ENCODE assay signal across 10 cellular contexts in genomic region chr3:174355505-174355904, GRCh38.
DNase-seq lines count a peak whose midpoint lies in the region; ATAC-seq and TF ChIP-seq lines count a peak whose summit lies in the region.
"Had no signal": no experiment of that assay in that cellular context is flagged by ENCODE, and none has a peak within 500 bp of the region (broad histone marks: within the 10 kb centered on the region; RNA-seq: fewer than 3 reads in every experiment).

No MANE protein-coding gene starts in this region.

- no peak overlapping the region for H3K4ac ChIP-seq in H9 (ENCODE audit: low read depth, low read length)

- no peak for DNase-seq in AG04449 (ENCODE audit: low read depth, low spot score)
- no peak for DNase-seq in H9
- DNase-seq in NCI-H748 treated with DMSO at 0.1 percent for 48 hours (lab: John Stamatoyannopoulos, UW): peak; percentile 4
- peak in 1 of 2 donors; percentile 48 for DNase-seq in foreskin fibroblast
- DNase-seq in hypothalamus (lab: John Stamatoyannopoulos, UW): no peak
- no peak for DNase-seq in putamen (ENCODE audit: low spot score)
- DNase-seq: effector memory CD4-positive, alpha-beta T cell had no signal

- no peak overlapping the region for H2BK12ac ChIP-seq in H9 (ENCODE audit: insufficient read length, low read depth, low read length)

- H3K14ac ChIP-seq in H9 (ENCODE audit: insufficient read depth, low read length): no peak overlapping the region

- H3K79me1 ChIP-seq in H9 (ENCODE audit: insufficient read depth, low read depth, low read length, poor library complexity, severe bottlenecking): no peaks in the 10 kb centered on the region

- H3K9me3 ChIP-seq in H9 (ENCODE audit: control insufficient read depth, low read depth, low read length): no peaks in the 10 kb centered on the region

- no peak overlapping the region for H3K4me3 ChIP-seq in AG04449 (ENCODE audit: low read depth, low read length)
- H3K4me3 ChIP-seq in foreskin fibroblast (ENCODE audit: low read depth in 1 of 2, low read length in 2 of 2): no peak overlapping the region
- H3K4me3 ChIP-seq: SK-N-MC had no signal

- peaks cover 3 to 5% of the 10 kb centered on the region in 2 experiments; a peak in 3 of 5 replicates for H3K9me3 Mint-ChIP-seq in H9

- H3K23ac ChIP-seq in H9 (ENCODE audit: insufficient read length, low read depth, low read length): no peak overlapping the region

- CTCF ChIA-PET in AG04449 (lab: Yijun Ruan, JAX): interaction anchor here (0.8 to 1.1 kb wide), 3 partner anchors 8 to 17 kb away, joined by 3 to 4 read pairs (median 3); no protein-coding TSS in a partner anchor

- no peaks in the 10 kb centered on the region for H3K79me2 ChIP-seq in H9 (ENCODE audit: insufficient read depth, low read length)

- H3K4me1 ChIP-seq in H9 (ENCODE audit: insufficient read depth, low read length): no peaks in the 10 kb centered on the region

- no peak overlapping the region for H3K56ac ChIP-seq in H9 (ENCODE audit: insufficient read length, low read depth, low read length)

- peak overlapping the region in 2 of 3 experiments; percentile 65 to 72; a peak in 2 of 7 replicates for H3K27ac Mint-ChIP-seq in H9

- H3K4me2 ChIP-seq in H9 (ENCODE audit: insufficient read depth, insufficient read length, low read length): no peak overlapping the region

- no peaks in the 10 kb centered on the region for H3K27me3 Mint-ChIP-seq in H9 (ENCODE audit: low read depth)

- H4K91ac ChIP-seq in H9 (ENCODE audit: insufficient read length, low read depth, low read length): no peak overlapping the region

- no peak overlapping the region for H4K5ac ChIP-seq in H9 (ENCODE audit: insufficient read length, low read depth, low read length)

- H3K23me2 ChIP-seq in H9 (ENCODE audit: insufficient read length, low read depth, low read length, poor library complexity, severe bottlenecking): no peaks in the 10 kb centered on the region

- H4K8ac ChIP-seq in H9 (replicated peaks; ENCODE audit: insufficient read length, low read depth, low read length): no peak overlapping the region

- H3K18ac ChIP-seq in H9 (ENCODE audit: insufficient read length, low read depth, low read length): no peak overlapping the region

- H3K4me3 Mint-ChIP-seq in H9: no peak overlapping the region

- no peak overlapping the region for H2AFZ ChIP-seq in H9 (ENCODE audit: low read length)

- ATAC-seq in HG03460 (IDR thresholded peaks at IDR 0.05; ENCODE audit: unreplicated experiment): no peak
- no peak for ATAC-seq in GM18519 (IDR thresholded peaks at IDR 0.05; ENCODE audit: low FRiP score, unreplicated experiment)

- no peak overlapping the region for H2BK15ac ChIP-seq in H9 (ENCODE audit: low read depth, low read length)

- H3K27me3 ChIP-seq in H9 (ENCODE audit: insufficient read depth, low read length): no peaks in the 10 kb centered on the region

- no CpG with 5 or more reads among the region's 1 CpG for WGBS in H9 (ENCODE audit: extremely low coverage, insufficient read length, low lambda C conversion rate)

- H3T11ph ChIP-seq in H9 (ENCODE audit: low read length): no peak overlapping the region

- no peaks in the 10 kb centered on the region for H4K20me1 ChIP-seq in H9 (ENCODE audit: control insufficient read depth, insufficient read depth, insufficient read length)

- H2AK5ac ChIP-seq in H9 (ENCODE audit: insufficient read length, low read length): no peak overlapping the region

- peaks cover 0 to 5% (median 4%) of the 10 kb centered on the region in 3 experiments; a peak in 3 of 7 replicates for H3K36me3 Mint-ChIP-seq in H9 (ENCODE audit: insufficient read depth in 1 of 3, low read depth in 3 of 3)

- no peak overlapping the region for H2BK120ac ChIP-seq in H9 (ENCODE audit: low read depth, low read length, poor library complexity, severe bottlenecking)

- no peak overlapping the region for H3K9ac ChIP-seq in H9 (ENCODE audit: extremely low read depth, insufficient read length, low read length)

- H2BK20ac ChIP-seq in H9 (ENCODE audit: low read depth, low read length, poor library complexity, severe bottlenecking): no peak overlapping the region

- peak; percentile 7 for TF ChIP-seq CTCF in AG04449 (IDR thresholded peaks at IDR 0.05; ENCODE audit: insufficient read depth, low read length, missing control alignments)
- TF ChIP-seq CTCF in H9 (conservative IDR thresholded peaks at IDR 0.05): peak; percentile 73
- peak; percentile 24 for TF ChIP-seq CTCF in foreskin fibroblast (IDR thresholded peaks at IDR 0.05; ENCODE audit: low read depth, low read length)

- H3K4me1 Mint-ChIP-seq in H9: no peaks in the 10 kb centered on the region; a peak in 1 of 4 replicates

- H3K27ac ChIP-seq in H9 (ENCODE audit: insufficient read length, low read depth, low read length): no peak overlapping the region
- H3K27ac ChIP-seq: SK-N-MC had no signal

- H2BK5ac ChIP-seq in H9 (ENCODE audit: insufficient read length, low read length): no peak overlapping the region

- POLR2A ChIA-PET in AG04449 (lab: Yijun Ruan, JAX): no interaction called here

Comparison
In these comparisons a context has a peak if more than half of its experiments do, and no peak if none do; other contexts are left out.
1. CTCF ChIP-seq: peak in every context shown above with its lines; median percentile 73 in H9; 24 in foreskin fibroblast; 7 in AG04449.